ENCODE assay signal across 18 cellular contexts in genomic region chr16:70649300-70649699, GRCh38. TPM values are rescaled to one million over a fixed set of nuclear protein-coding genes. Genes with fewer than 3 reads are reported as not detected.
"Had no signal": no experiment of that assay in that cellular context is flagged by ENCODE, and none has a peak within 500 bp of the region (broad histone marks: within the 10 kb centered on the region; RNA-seq: fewer than 3 reads in every experiment).

No MANE protein-coding gene starts in this region.

- DNase-seq: activated CD4-positive, alpha-beta T cell treated with anti-CD3 and anti-CD28 coated beads, Interleukin-2, amount 10 ng/mL, durations not matched to agents 7 days and 5 days; activated CD8-positive, alpha-beta memory T cell treated with anti-CD3 and anti-CD28 coated beads for 24 hours; activated naive CD4-positive, alpha-beta T cell treated with Interleukin-2 at 50 U/mL for 16 hours; glutamatergic neuron; hypothalamus; kidney; left ventricle myocardium superior; natural killer cell; small intestine; stimulated activated CD4-positive, alpha-beta T cell treated with anti-CD3 and anti-CD28 coated beads, Interleukin-4, amount 100 ng/mL, for 4 hours; stimulated activated CD8-positive, alpha-beta memory T cell treated with anti-CD3 and anti-CD28 coated beads, Interleukin-4, amount 100 ng/mL, for 48 hours; stimulated activated naive CD8-positive, alpha-beta T cell treated with anti-CD3 and anti-CD28 coated beads, Interleukin-15, Interleukin-2, amounts not matched to agents 100 U/mL and 50 U/mL, for 24 hours; T-helper 17 cell; upper lobe of left lung had no signal

- H3K4me3 ChIP-seq: esophagus muscularis mucosa, right atrium auricular region, upper lobe of left lung had no signal

- H3K27ac Mint-ChIP-seq: activated CD4-positive, alpha-beta T cell treated with anti-CD3 and anti-CD28 coated beads, Interleukin-2, amount 10 ng/mL, durations not matched to agents 7 days and 5 days; memory B cell; natural killer cell; progenitor cell of endocrine pancreas; T-helper 17 cell had no signal

- H3K4me3 Mint-ChIP-seq: activated CD4-positive, alpha-beta T cell treated with anti-CD3 and anti-CD28 coated beads, Interleukin-2, amount 10 ng/mL, durations not matched to agents 7 days and 5 days; memory B cell; natural killer cell; T-helper 17 cell had no signal

- H3K27ac ChIP-seq: esophagus muscularis mucosa, right atrium auricular region, upper lobe of left lung had no signal

- H3K36me3 ChIP-seq: esophagus muscularis mucosa, right atrium auricular region, upper lobe of left lung had no signal

- H3K9me3 ChIP-seq: esophagus muscularis mucosa, right atrium auricular region, upper lobe of left lung had no signal

- H3K36me3 Mint-ChIP-seq: memory B cell, natural killer cell had no signal

- H3K9me3 Mint-ChIP-seq: activated CD4-positive, alpha-beta T cell treated with anti-CD3 and anti-CD28 coated beads, Interleukin-2, amount 10 ng/mL, durations not matched to agents 7 days and 5 days; memory B cell; natural killer cell had no signal

- ATAC-seq: left ventricle myocardium superior; natural killer cell; stimulated activated naive CD8-positive, alpha-beta T cell treated with anti-CD3 and anti-CD28 coated beads, Interleukin-15, Interleukin-2, amounts not matched to agents 100 U/mL and 50 U/mL, for 24 hours; T-helper 17 cell had no signal

- H3K27me3 ChIP-seq: esophagus muscularis mucosa, right atrium auricular region, upper lobe of left lung had no signal

- H3K27me3 Mint-ChIP-seq: activated CD4-positive, alpha-beta T cell treated with anti-CD3 and anti-CD28 coated beads, Interleukin-2, amount 10 ng/mL, durations not matched to agents 7 days and 5 days had no signal

RNA-seq across cellular contexts. Expression of gene IL34, which starts 2.9 kb away (rescaled TPM):
- total RNA-seq: activated CD4-positive, alpha-beta T cell treated with anti-CD3 and anti-CD28 coated beads, Interleukin-2, amount 10 ng/mL, durations not matched to agents 7 days and 5 days; progenitor cell of endocrine pancreas had no signal
